8 cellular contexts compared by ENCODE assay signal in the genomic region with DNA sequence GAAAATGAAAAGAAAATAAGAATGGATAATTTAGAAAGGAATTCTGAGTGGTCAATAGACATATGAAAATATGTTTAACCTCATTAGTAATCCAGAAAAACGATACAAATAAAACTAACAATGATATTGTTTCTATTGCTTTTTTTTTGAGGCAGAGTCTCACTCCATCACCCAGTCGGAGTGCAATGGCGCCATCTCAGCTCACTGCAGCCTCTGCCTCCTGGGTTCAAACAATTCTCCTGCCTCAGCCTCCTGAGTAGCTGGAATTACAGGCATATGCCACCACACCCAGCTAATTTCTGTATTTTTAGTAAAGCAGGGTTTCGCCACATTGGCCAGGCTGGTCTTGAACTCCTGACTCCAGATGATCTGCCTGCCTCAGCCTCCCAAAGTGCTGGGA. TPM values are rescaled to one million over a fixed set of nuclear protein-coding genes. Genes with fewer than 3 reads are reported as not detected.
"Had no signal": no experiment of that assay in that cellular context is flagged by ENCODE, and none has a peak within 500 bp of the region (broad histone marks: within the 10 kb centered on the region; RNA-seq: fewer than 3 reads in every experiment).

No MANE protein-coding gene starts in this region.

RNA-seq across cellular contexts. Expression of gene MEIOC, which starts 21.9 kb away (rescaled TPM):
- total RNA-seq: left ventricle myocardium inferior, lung, osteoblast, psoas muscle, suprapubic skin, thoracic aorta, upper lobe of right lung had no signal
- polyA plus RNA-seq: neural cell had no signal
